Comparison of ENCODE assay signal across 23 cellular contexts in genomic region chr10:91816986-91817385, GRCh38.
"Had no signal": no experiment of that assay in that cellular context is flagged by ENCODE, and none has a peak within 500 bp of the region (broad histone marks: within the 10 kb centered on the region; RNA-seq: fewer than 3 reads in every experiment).

No MANE protein-coding gene starts in this region.

- H3K4me3 Mint-ChIP-seq: activated CD4-positive, alpha-beta memory T cell treated with anti-CD3 and anti-CD28 coated beads, Interleukin-2, amount 10 ng/mL, durations not matched to agents 7 days and 5 days; activated naive CD4-positive, alpha-beta T cell treated with anti-CD3 and anti-CD28 coated beads, Interleukin-2, amount 10 ng/mL, durations not matched to agents 7 days and 5 days; activated naive CD8-positive, alpha-beta T cell treated with anti-CD3 and anti-CD28 coated beads for 36 hours; activated T-helper 17 cell treated with anti-CD3 and anti-CD28 coated beads, Interleukin-2, amount 50 U/mL, for 72 hours; T-cell had no signal

- H3K9me3 Mint-ChIP-seq: activated CD4-positive, alpha-beta memory T cell treated with anti-CD3 and anti-CD28 coated beads, Interleukin-2, amount 10 ng/mL, durations not matched to agents 7 days and 5 days; activated naive CD4-positive, alpha-beta T cell treated with anti-CD3 and anti-CD28 coated beads, Interleukin-2, amount 10 ng/mL, durations not matched to agents 7 days and 5 days; activated naive CD8-positive, alpha-beta T cell treated with anti-CD3 and anti-CD28 coated beads for 36 hours; activated T-helper 17 cell treated with anti-CD3 and anti-CD28 coated beads, Interleukin-2, amount 50 U/mL, for 72 hours; T-cell had no signal

- H3K9me3 ChIP-seq: breast epithelium had no signal

- DNase-seq: activated CD4-positive, alpha-beta memory T cell treated with anti-CD3 and anti-CD28 coated beads, Interleukin-2, amount 10 ng/mL, durations not matched to agents 7 days and 5 days; activated CD4-positive, alpha-beta T cell treated with anti-CD3 and anti-CD28 coated beads, Interleukin-2, amount 50 U/mL, for 1 hour; activated CD4-positive, CD25-positive, alpha-beta regulatory T cell; activated gamma-delta T cell; activated naive CD4-positive, alpha-beta T cell treated with anti-CD3 and anti-CD28 coated beads, Interleukin-2, amount 10 ng/mL, durations not matched to agents 7 days and 5 days; activated naive CD8-positive, alpha-beta T cell treated with anti-CD3 and anti-CD28 coated beads for 36 hours; activated T-cell treated with anti-CD3 and anti-CD28 coated beads for 4 hours; activated T-cell treated with anti-CD3 and anti-CD28 coated beads, Interleukin-2, amount 50 U/mL, for 48 hours; central memory CD4-positive, alpha-beta T cell; NCI-H1048; NCI-H146; NCI-H2029 treated with DMSO at 0.1 percent for 48 hours; NCI-H345; NCI-H510A; NCI-H526 treated with DMSO at 0.1 percent for 48 hours; NCI-H82; SIG-M5; T-cell; T-helper 2 cell; T1000 had no signal

- H3K4me1 Mint-ChIP-seq: activated CD4-positive, alpha-beta memory T cell treated with anti-CD3 and anti-CD28 coated beads, Interleukin-2, amount 10 ng/mL, durations not matched to agents 7 days and 5 days; activated naive CD4-positive, alpha-beta T cell treated with anti-CD3 and anti-CD28 coated beads, Interleukin-2, amount 10 ng/mL, durations not matched to agents 7 days and 5 days had no signal

- H3K4me3 ChIP-seq: breast epithelium, SK-N-MC had no signal

- H3K27ac ChIP-seq: breast epithelium, SK-N-MC had no signal

- H3K27me3 ChIP-seq: breast epithelium had no signal

- H3K27ac Mint-ChIP-seq: activated CD4-positive, alpha-beta memory T cell treated with anti-CD3 and anti-CD28 coated beads, Interleukin-2, amount 10 ng/mL, durations not matched to agents 7 days and 5 days; activated naive CD4-positive, alpha-beta T cell treated with anti-CD3 and anti-CD28 coated beads, Interleukin-2, amount 10 ng/mL, durations not matched to agents 7 days and 5 days; T-cell had no signal

- H3K27me3 Mint-ChIP-seq: activated CD4-positive, alpha-beta memory T cell treated with anti-CD3 and anti-CD28 coated beads, Interleukin-2, amount 10 ng/mL, durations not matched to agents 7 days and 5 days; activated naive CD4-positive, alpha-beta T cell treated with anti-CD3 and anti-CD28 coated beads, Interleukin-2, amount 10 ng/mL, durations not matched to agents 7 days and 5 days; activated naive CD8-positive, alpha-beta T cell treated with anti-CD3 and anti-CD28 coated beads for 36 hours; activated T-helper 17 cell treated with anti-CD3 and anti-CD28 coated beads, Interleukin-2, amount 50 U/mL, for 72 hours; T-cell had no signal

- H3K4me1 ChIP-seq: breast epithelium had no signal

- ATAC-seq: activated T-helper 17 cell treated with anti-CD3 and anti-CD28 coated beads, Interleukin-2, amount 50 U/mL, for 72 hours; T-cell had no signal
